ENCODE assay signal across 25 cellular contexts in genomic region chr13:44668707-44669106, GRCh38.
DNase-seq lines count a peak whose midpoint lies in the region; ATAC-seq and TF ChIP-seq lines count a peak whose summit lies in the region.
"Had no signal": no experiment of that assay in that cellular context is flagged by ENCODE, and none has a peak within 500 bp of the region (broad histone marks: within the 10 kb centered on the region; RNA-seq: fewer than 3 reads in every experiment).

No MANE protein-coding gene starts in this region.

- H3K36me3 ChIP-seq in PC-3 (ENCODE audit: low read depth, low read length) (no peaks in the 10 kb centered on the region), mesenchymal stem cell (ENCODE audit: control insufficient read depth in 1 of 2, insufficient read depth in 2 of 2, low read depth in 1 of 2, low read length in 2 of 2) (no peaks in the 10 kb centered on the region)
- H3K36me3 ChIP-seq: adrenal gland, tibial nerve had no signal

- H4K91ac ChIP-seq in mesenchymal stem cell (ENCODE audit: low read length): no peak overlapping the region
- H4K91ac ChIP-seq in H9 (ENCODE audit: insufficient read length, low read depth, low read length): no peak overlapping the region

- no peaks in the 10 kb centered on the region for H3K23me2 ChIP-seq in H9 (ENCODE audit: insufficient read length, low read depth, low read length, poor library complexity, severe bottlenecking)

- H3K9ac ChIP-seq in PC-3 (ENCODE audit: low read length) (no peak overlapping the region), mesenchymal stem cell (ENCODE audit: low read length) (peak overlapping the region; percentile 58), H9 (ENCODE audit: extremely low read depth, insufficient read length, low read length) (no peak overlapping the region)
- H3K9ac ChIP-seq: parathyroid adenoma had no signal

- H3K27me3 ChIP-seq in PC-3 (ENCODE audit: low read length) (no peaks in the 10 kb centered on the region), mesenchymal stem cell (ENCODE audit: control insufficient read depth in 1 of 2, insufficient read depth in 1 of 2, low read length in 2 of 2) (no peaks in the 10 kb centered on the region), H9 (ENCODE audit: insufficient read depth, low read length) (no peaks in the 10 kb centered on the region)
- H3K27me3 ChIP-seq: adrenal gland, tibial nerve had no signal

- H3F3A ChIP-seq in PC-3 (ENCODE audit: low read length, unreplicated experiment): no peaks in the 10 kb centered on the region

- H3K4me1 Mint-ChIP-seq in H9: peaks cover 20 to 21% of the 10 kb centered on the region in 2 experiments
- H3K4me1 Mint-ChIP-seq: B cell, naive B cell had no signal

- H3T11ph ChIP-seq in H9 (ENCODE audit: low read length): no peak overlapping the region

- no peak overlapping the region for H2BK20ac ChIP-seq in H9 (ENCODE audit: low read depth, low read length, poor library complexity, severe bottlenecking)

- H3K36me3 Mint-ChIP-seq in H9 (ENCODE audit: insufficient read depth in 1 of 3, low read depth in 3 of 3): no peaks in the 10 kb centered on the region
- H3K36me3 Mint-ChIP-seq: naive B cell had no signal

- H3K9me3 ChIP-seq in PC-3 (ENCODE audit: low read length) (no peaks in the 10 kb centered on the region), mesenchymal stem cell (ENCODE audit: control insufficient read depth, low read length) (no peaks in the 10 kb centered on the region), H9 (ENCODE audit: control insufficient read depth, low read depth, low read length) (no peaks in the 10 kb centered on the region)
- H3K9me3 ChIP-seq: adrenal gland, tibial nerve had no signal

- H4K20me1 ChIP-seq in PC-3 (ENCODE audit: low read length): no peaks in the 10 kb centered on the region
- no peaks in the 10 kb centered on the region for H4K20me1 ChIP-seq in H9 (ENCODE audit: control insufficient read depth, insufficient read depth, insufficient read length)

- peak overlapping the region in 1 of 2 experiments; percentile 26 for H3K18ac ChIP-seq in mesenchymal stem cell (ENCODE audit: low read depth in 1 of 2, low read length in 2 of 2)
- H3K18ac ChIP-seq in H9 (ENCODE audit: insufficient read length, low read depth, low read length): no peak overlapping the region

- TF ChIP-seq CTCF in PC-3 (conservative IDR thresholded peaks at IDR 0.05; ENCODE audit: low read depth, low read length) (no peak), coronary artery (IDR thresholded peaks at IDR 0.05) (no peak), H9 (conservative IDR thresholded peaks at IDR 0.05) (no peak)

- peak; percentile 46 for ATAC-seq in PC-3
- ATAC-seq: foreskin keratinocyte, K562, Right ventricle myocardium inferior had no signal

- H4K8ac ChIP-seq in mesenchymal stem cell (ENCODE audit: low read length) (no peak overlapping the region), H9 (replicated peaks; ENCODE audit: insufficient read length, low read depth, low read length) (no peak overlapping the region)

- H3K4ac ChIP-seq in mesenchymal stem cell (ENCODE audit: low read depth in 1 of 2, low read length in 2 of 2) (no peak overlapping the region), H9 (ENCODE audit: low read depth, low read length) (no peak overlapping the region)

- CTCF ChIA-PET in PC-3 (lab: Charles Lee): no interaction called here

- H2BK120ac ChIP-seq in mesenchymal stem cell (ENCODE audit: low read depth, low read length): no peak overlapping the region
- H2BK120ac ChIP-seq in H9 (ENCODE audit: low read depth, low read length, poor library complexity, severe bottlenecking): no peak overlapping the region

- H3K4me1 ChIP-seq in PC-3 (ENCODE audit: insufficient read depth, low read length): peaks cover 18% of the 10 kb centered on the region
- H3K4me1 ChIP-seq in mesenchymal stem cell (ENCODE audit: control insufficient read depth, insufficient read depth, low read depth, low read length): peaks cover 7% of the 10 kb centered on the region
- H3K4me1 ChIP-seq in H9 (ENCODE audit: insufficient read depth, low read length): no peaks in the 10 kb centered on the region; the same call in 1 of the 2 replicates
- H3K4me1 ChIP-seq: foreskin keratinocyte had no signal

- H3K9me2 ChIP-seq in PC-3 (replicated peaks; ENCODE audit: low read length): no peaks in the 10 kb centered on the region

- H2BK5ac ChIP-seq in mesenchymal stem cell (ENCODE audit: low read depth, low read length, poor library complexity, severe bottlenecking) (no peak overlapping the region), H9 (ENCODE audit: insufficient read length, low read length) (no peak overlapping the region)

- no peak overlapping the region for H3K23ac ChIP-seq in mesenchymal stem cell (ENCODE audit: low read length in 2 of 2)
- H3K23ac ChIP-seq in H9 (ENCODE audit: insufficient read length, low read depth, low read length): no peak overlapping the region

- H3K4me2 ChIP-seq in PC-3 (ENCODE audit: low read length) (peak overlapping the region; percentile 39), mesenchymal stem cell (ENCODE audit: low read length, poor library complexity, severe bottlenecking) (no peak overlapping the region), H9 (ENCODE audit: insufficient read depth, insufficient read length, low read length) (no peak overlapping the region)

- peak overlapping the region; percentile 39; the same call in 1 of the 2 replicates for H3K27ac ChIP-seq in PC-3 (ENCODE audit: low read length)
- peak overlapping the region; percentile 11 to 65 for H3K27ac ChIP-seq in coronary artery
- no peak overlapping the region for H3K27ac ChIP-seq in mesenchymal stem cell (ENCODE audit: low read length, poor library complexity, severe bottlenecking)
- no peak overlapping the region for H3K27ac ChIP-seq in H9 (ENCODE audit: insufficient read length, low read depth, low read length)
- H3K27ac ChIP-seq: foreskin keratinocyte, parathyroid adenoma, tibial nerve had no signal

- no TSS peak for BruUV-seq in PC-3 (replicated peaks; lab: Mats Ljungman, UMichigan)

- H3K27me3 Mint-ChIP-seq in H9 (ENCODE audit: low read depth): no peaks in the 10 kb centered on the region

- H2BK12ac ChIP-seq in mesenchymal stem cell (ENCODE audit: low read length in 2 of 2): no peak overlapping the region
- H2BK12ac ChIP-seq in H9 (ENCODE audit: insufficient read length, low read depth, low read length): no peak overlapping the region

- 55% methylated on average over 1 of the region's 2 CpGs for WGBS in mesenchymal stem cell
- WGBS in H9 (ENCODE audit: extremely low coverage, insufficient read length, low lambda C conversion rate): no CpG with 5 or more reads among the region's 2 CpGs

- no peaks in the 10 kb centered on the region for H3K79me2 ChIP-seq in PC-3 (ENCODE audit: low read length)
- H3K79me2 ChIP-seq in H9 (ENCODE audit: insufficient read depth, low read length): no peaks in the 10 kb centered on the region
- H3K79me2 ChIP-seq: parathyroid adenoma had no signal

- no peaks in the 10 kb centered on the region for H3K9me3 Mint-ChIP-seq in H9
- H3K9me3 Mint-ChIP-seq: naive B cell; stimulated activated naive CD8-positive, alpha-beta T cell treated with anti-CD3 and anti-CD28 coated beads, Interleukin-15, Interleukin-2, amounts not matched to agents 100 ng/mL and 50 ng/mL, for 24 hours had no signal

- DNase-seq in ELR (ENCODE audit: low read depth) (peak; percentile 82), PC-3 (peak; percentile 55), coronary artery (ENCODE audit: low spot score) (no peak), mesenchymal stem cell (peak; percentile 50), SW 1271 (lab: John Stamatoyannopoulos, UW) (no peak), H9 (no peak), SHP77 treated with DMSO at 0.1 percent for 48 hours (lab: John Stamatoyannopoulos, UW) (no peak)
- no peak for DNase-seq in activated CD4-positive, CD25-positive, alpha-beta regulatory T cell treated with anti-CD3 and anti-CD28 coated beads, Interleukin-2, amount 50 U/mL, for 72 hours
- DNase-seq: activated effector memory CD4-positive, alpha-beta T cell treated with anti-CD3 and anti-CD28 coated beads, Interleukin-2, amount 50 U/mL, for 16 hours; adrenal gland; cerebellar nuclear complex; COR-L47; naive B cell; NCI-H1048; NCI-H2029 treated with DMSO at 0.1 percent for 48 hours; NCI-H446 treated with DMSO at 0.1 percent for 48 hours; stimulated activated CD4-positive, alpha-beta T cell treated with anti-CD3 and anti-CD28 coated beads, Interleukin-2, amount 100 ng/mL, for 24 hours; T-helper 1 cell had no signal

- no peak overlapping the region for H3K27ac Mint-ChIP-seq in H9
- H3K27ac Mint-ChIP-seq: B cell; naive B cell; stimulated activated naive CD8-positive, alpha-beta T cell treated with anti-CD3 and anti-CD28 coated beads, Interleukin-15, Interleukin-2, amounts not matched to agents 100 ng/mL and 50 ng/mL, for 24 hours had no signal

- POLR2A ChIA-PET in PC-3 (lab: Charles Lee; ENCODE audit: unreplicated experiment): no interaction called here

- H2AFZ ChIP-seq in PC-3 (ENCODE audit: low read length): peak overlapping the region; percentile 50; the same call in 1 of the 2 replicates
- H2AFZ ChIP-seq in mesenchymal stem cell (ENCODE audit: low read depth, low read length): no peak overlapping the region
- H2AFZ ChIP-seq in H9 (ENCODE audit: low read length): no peak overlapping the region
- H2AFZ ChIP-seq: parathyroid adenoma had no signal

- intact Hi-C loops in PC-3 (cut with micrococcal nuclease): no loop called here

- no peak overlapping the region for H3K4me3 Mint-ChIP-seq in H9
- H3K4me3 Mint-ChIP-seq: B cell; naive B cell; stimulated activated naive CD8-positive, alpha-beta T cell treated with anti-CD3 and anti-CD28 coated beads, Interleukin-15, Interleukin-2, amounts not matched to agents 100 ng/mL and 50 ng/mL, for 24 hours had no signal

- H3K56ac ChIP-seq in H9 (ENCODE audit: insufficient read length, low read depth, low read length): no peak overlapping the region

- no peaks in the 10 kb centered on the region for H3K79me1 ChIP-seq in mesenchymal stem cell (replicated peaks; ENCODE audit: low read length, poor library complexity, severe bottlenecking)
- no peaks in the 10 kb centered on the region for H3K79me1 ChIP-seq in H9 (ENCODE audit: insufficient read depth, low read depth, low read length, poor library complexity, severe bottlenecking)

- no peak overlapping the region for H3K14ac ChIP-seq in mesenchymal stem cell (ENCODE audit: low read length in 2 of 2)
- H3K14ac ChIP-seq in H9 (ENCODE audit: insufficient read depth, low read length): no peak overlapping the region

- H2AK5ac ChIP-seq in mesenchymal stem cell (ENCODE audit: low read length, severe bottlenecking): no peak overlapping the region
- no peak overlapping the region for H2AK5ac ChIP-seq in H9 (ENCODE audit: insufficient read length, low read length)

- no peak overlapping the region for H4K5ac ChIP-seq in H9 (ENCODE audit: insufficient read length, low read depth, low read length)

- H2BK15ac ChIP-seq in mesenchymal stem cell (ENCODE audit: low read depth, poor library complexity, severe bottlenecking) (no peak overlapping the region), H9 (ENCODE audit: low read depth, low read length) (no peak overlapping the region)

- no peak overlapping the region for H3K4me3 ChIP-seq in PC-3 (ENCODE audit: low read length)
- no peak overlapping the region for H3K4me3 ChIP-seq in coronary artery
- H3K4me3 ChIP-seq in mesenchymal stem cell (ENCODE audit: insufficient read depth in 1 of 2, low read depth in 1 of 2, low read length in 2 of 2): no peak overlapping the region
- H3K4me3 ChIP-seq: adrenal gland, K562, tibial nerve had no signal

Comparison
In these comparisons a context has a peak if more than half of its experiments do, and no peak if none do; other contexts are left out.
1. DNase-seq: peak in ELR (single experiment), PC-3 (single experiment) and mesenchymal stem cell (single experiment); none in coronary artery (single experiment), SW 1271 (0 of 2), activated CD4-positive, CD25-positive, alpha-beta regulatory T cell treated with anti-CD3 and anti-CD28 coated beads, Interleukin-2, amount 50 U/mL, for 72 hours (single experiment), H9 (single experiment) and SHP77 treated with DMSO at 0.1 percent for 48 hours (single experiment).
2. H3K27ac ChIP-seq: peak in PC-3 (single experiment) and coronary artery (2 of 2); none in mesenchymal stem cell (single experiment) and H9 (single experiment).